1 cellular context compared by ENCODE assay signal in the genomic region with DNA sequence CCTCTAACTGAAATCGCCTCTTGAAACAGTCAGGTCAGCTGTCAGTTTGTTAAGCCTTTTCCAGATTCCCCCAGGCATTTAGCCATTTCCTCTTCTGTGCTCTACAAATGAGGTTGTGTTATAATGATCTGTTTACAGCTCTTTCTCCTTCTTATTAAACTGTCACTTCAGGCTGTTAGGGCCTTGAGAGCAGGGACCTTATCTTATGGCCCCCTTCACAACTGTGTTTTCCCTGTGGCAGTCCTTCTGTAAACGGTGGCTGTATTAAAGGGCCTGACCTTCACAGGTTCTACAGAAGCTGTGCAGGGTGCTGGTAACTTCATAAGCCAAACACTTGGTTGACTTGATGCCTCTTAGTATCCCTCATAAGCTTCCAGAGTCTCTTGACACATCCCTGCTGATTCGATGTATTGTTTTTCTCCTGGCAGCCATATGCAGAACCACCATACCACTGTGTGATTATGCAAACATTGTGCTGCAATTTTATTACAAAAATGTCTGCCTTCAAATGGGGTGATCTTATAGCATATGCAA.
TF ChIP-seq lines count a peak whose summit lies in the region.

No MANE protein-coding gene starts in this region.

TF ChIP-seq in K562, 482 proteins besides CTCF, POLR2A, EP300 and RAD21 (continued from another document):
- TF ChIP-seq, protein P1, sequence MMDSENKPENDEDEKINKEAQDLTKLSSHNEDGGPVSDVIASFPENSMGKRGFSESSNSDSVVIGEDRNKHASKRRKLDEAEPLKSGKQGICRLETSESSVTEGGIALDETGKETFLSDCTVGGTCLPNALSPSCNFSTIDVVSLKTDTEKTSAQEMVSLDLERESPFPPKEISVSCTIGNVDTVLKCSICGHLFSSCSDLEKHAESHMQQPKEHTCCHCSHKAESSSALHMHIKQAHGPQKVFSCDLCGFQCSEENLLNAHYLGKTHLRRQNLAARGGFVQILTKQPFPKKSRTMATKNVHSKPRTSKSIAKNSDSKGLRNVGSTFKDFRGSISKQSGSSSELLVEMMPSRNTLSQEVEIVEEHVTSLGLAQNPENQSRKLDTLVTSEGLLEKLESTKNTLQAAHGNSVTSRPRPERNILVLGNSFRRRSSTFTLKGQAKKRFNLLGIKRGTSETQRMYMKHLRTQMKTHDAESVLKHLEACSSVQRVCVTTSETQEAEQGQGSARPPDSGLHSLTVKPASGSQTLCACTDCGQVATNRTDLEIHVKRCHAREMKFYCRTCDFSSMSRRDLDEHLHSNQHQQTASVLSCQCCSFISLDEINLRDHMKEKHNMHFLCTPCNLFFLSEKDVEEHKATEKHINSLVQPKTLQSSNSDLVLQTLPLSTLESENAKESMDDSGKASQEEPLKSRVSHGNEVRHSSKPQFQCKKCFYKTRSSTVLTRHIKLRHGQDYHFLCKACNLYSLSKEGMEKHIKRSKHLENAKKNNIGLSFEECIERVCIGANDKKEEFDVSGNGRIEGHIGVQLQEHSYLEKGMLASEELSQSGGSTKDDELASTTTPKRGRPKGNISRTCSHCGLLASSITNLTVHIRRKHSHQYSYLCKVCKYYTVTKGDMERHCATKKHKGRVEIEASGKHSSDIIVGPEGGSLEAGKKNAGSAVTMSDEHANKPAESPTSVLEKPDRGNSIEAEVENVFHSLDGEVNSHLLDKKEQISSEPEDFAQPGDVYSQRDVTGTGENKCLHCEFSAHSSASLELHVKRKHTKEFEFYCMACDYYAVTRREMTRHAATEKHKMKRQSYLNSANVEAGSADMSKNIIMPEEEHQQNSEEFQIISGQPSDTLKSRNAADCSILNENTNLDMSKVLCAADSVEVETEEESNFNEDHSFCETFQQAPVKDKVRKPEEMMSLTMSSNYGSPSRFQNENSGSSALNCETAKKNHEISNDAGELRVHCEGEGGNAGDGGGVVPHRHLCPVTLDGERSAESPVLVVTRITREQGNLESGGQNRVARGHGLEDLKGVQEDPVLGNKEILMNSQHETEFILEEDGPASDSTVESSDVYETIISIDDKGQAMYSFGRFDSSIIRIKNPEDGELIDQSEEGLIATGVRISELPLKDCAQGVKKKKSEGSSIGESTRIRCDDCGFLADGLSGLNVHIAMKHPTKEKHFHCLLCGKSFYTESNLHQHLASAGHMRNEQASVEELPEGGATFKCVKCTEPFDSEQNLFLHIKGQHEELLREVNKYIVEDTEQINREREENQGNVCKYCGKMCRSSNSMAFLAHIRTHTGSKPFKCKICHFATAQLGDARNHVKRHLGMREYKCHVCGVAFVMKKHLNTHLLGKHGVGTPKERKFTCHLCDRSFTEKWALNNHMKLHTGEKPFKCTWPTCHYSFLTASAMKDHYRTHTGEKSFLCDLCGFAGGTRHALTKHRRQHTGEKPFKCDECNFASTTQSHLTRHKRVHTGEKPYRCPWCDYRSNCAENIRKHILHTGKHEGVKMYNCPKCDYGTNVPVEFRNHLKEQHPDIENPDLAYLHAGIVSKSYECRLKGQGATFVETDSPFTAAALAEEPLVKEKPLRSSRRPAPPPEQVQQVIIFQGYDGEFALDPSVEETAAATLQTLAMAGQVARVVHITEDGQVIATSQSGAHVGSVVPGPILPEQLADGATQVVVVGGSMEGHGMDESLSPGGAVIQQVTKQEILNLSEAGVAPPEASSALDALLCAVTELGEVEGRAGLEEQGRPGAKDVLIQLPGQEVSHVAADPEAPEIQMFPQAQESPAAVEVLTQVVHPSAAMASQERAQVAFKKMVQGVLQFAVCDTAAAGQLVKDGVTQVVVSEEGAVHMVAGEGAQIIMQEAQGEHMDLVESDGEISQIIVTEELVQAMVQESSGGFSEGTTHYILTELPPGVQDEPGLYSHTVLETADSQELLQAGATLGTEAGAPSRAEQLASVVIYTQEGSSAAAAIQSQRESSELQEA (IDR thresholded peaks at IDR 0.05; ENCODE audit: low read depth), result no peak
